ENCODE assay signal across 15 cellular contexts in the genomic region with DNA sequence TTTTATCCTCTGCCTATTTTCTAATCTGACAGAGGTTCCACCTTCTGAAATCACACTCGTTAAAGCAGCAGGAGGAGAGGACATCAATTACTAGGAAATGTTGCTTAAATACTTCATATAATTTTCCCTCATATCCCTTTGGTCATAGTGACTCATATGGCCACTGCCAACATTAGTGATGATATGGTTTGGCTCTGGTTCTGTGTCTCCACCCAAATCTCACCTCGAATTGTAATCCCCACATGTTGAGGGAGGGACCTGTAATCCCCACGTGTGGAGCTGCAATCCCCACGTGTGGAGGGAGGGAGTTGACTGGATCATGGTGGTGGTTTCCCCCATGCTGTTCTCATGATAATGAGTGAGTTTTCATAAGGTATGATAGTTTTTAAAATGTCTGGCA.
DNase-seq lines count a peak whose midpoint lies in the region; ATAC-seq and TF ChIP-seq lines count a peak whose summit lies in the region.
"Had no signal": no experiment of that assay in that cellular context is flagged by ENCODE, and none has a peak within 500 bp of the region (broad histone marks: within the 10 kb centered on the region; RNA-seq: fewer than 3 reads in every experiment).

No MANE protein-coding gene starts in this region.

- H3K4me1 ChIP-seq in foreskin keratinocyte = no peaks in the 10 kb centered on the region
- H3K4me1 ChIP-seq in tibial artery = no peaks in the 10 kb centered on the region
- H3K4me1 ChIP-seq: BLaER1 had no signal

- H3K36me3 ChIP-seq in MG63 = no peaks in the 10 kb centered on the region
- H3K36me3 ChIP-seq in tibial artery = no peaks in the 10 kb centered on the region
- H3K36me3 ChIP-seq: BLaER1 had no signal

- intact Hi-C loops in dorsolateral prefrontal cortex (cut with DNase I) (no loop called here), tibial artery (cut with DNase I; ENCODE audit: low total_unique reads) (no loop called here)

- H3K9me3 ChIP-seq in MG63 (no peaks in the 10 kb centered on the region), tibial artery (no peaks in the 10 kb centered on the region)
- H3K9me3 ChIP-seq: BLaER1 had no signal

- TF ChIP-seq CTCF in astrocyte of the spinal cord (IDR thresholded peaks at IDR 0.05; ENCODE audit: low read depth, low read length) = no peak
- TF ChIP-seq CTCF in foreskin keratinocyte (conservative IDR thresholded peaks at IDR 0.05) = no peak
- TF ChIP-seq CTCF in dorsolateral prefrontal cortex (IDR thresholded peaks at IDR 0.05 in 54 of 56, conservative IDR thresholded peaks at IDR 0.05 in 2 of 56; ENCODE audit: low read depth in 1 of 56, partially characterized antibody in 56 of 56) = no peak
- no peak for TF ChIP-seq CTCF in tibial artery (IDR thresholded peaks at IDR 0.05)

- in situ Hi-C loops in astrocyte of the spinal cord (cut with HindIII; ENCODE audit: low sequenced_read_pairs) = no loop called here

- peak; percentile 3 for DNase-seq in HCEC 1CT
- DNase-seq in MG63 = peak; percentile 15
- peak; percentile 48 for DNase-seq in astrocyte of the spinal cord (ENCODE audit: low read depth, low spot score)
- DNase-seq in foreskin keratinocyte = peak in 1 of 2 donors; percentile 4
- DNase-seq in superior temporal gyrus (ENCODE audit: extremely low spot score) = no peak
- no peak for DNase-seq in dorsolateral prefrontal cortex
- no peak for DNase-seq in tibial artery
- DNase-seq: EL, H9, KG1, NCI-H1417, NCI-H2029, NCI-H524, RPMI8226 had no signal

- H3K27ac ChIP-seq in foreskin keratinocyte (no peak overlapping the region), dorsolateral prefrontal cortex (no peak overlapping the region), tibial artery (no peak overlapping the region)
- H3K27ac ChIP-seq: BLaER1 had no signal

- ATAC-seq in foreskin keratinocyte = peak; percentile 29

- no peak overlapping the region for H3K4me3 ChIP-seq in MG63
- no peak overlapping the region for H3K4me3 ChIP-seq in astrocyte of the spinal cord (ENCODE audit: low read depth, low read length)
- no peak overlapping the region for H3K4me3 ChIP-seq in dorsolateral prefrontal cortex
- H3K4me3 ChIP-seq in tibial artery = no peak overlapping the region
- H3K4me3 ChIP-seq: BLaER1 had no signal

- H3K27me3 ChIP-seq in MG63 (no peaks in the 10 kb centered on the region), foreskin keratinocyte (no peaks in the 10 kb centered on the region), dorsolateral prefrontal cortex (peaks cover 0 to 2% (median 0%) of the 10 kb centered on the region in 45 donors), tibial artery (no peaks in the 10 kb centered on the region)
- H3K27me3 ChIP-seq: BLaER1 had no signal

Comparison
In these comparisons a context has a peak if more than half of its experiments do, and no peak if none do; other contexts are left out.
1. DNase-seq: peak in HCEC 1CT (single experiment), MG63 (single experiment) and astrocyte of the spinal cord (single experiment); none in superior temporal gyrus (single experiment), dorsolateral prefrontal cortex (0 of 10) and tibial artery (0 of 2).